Comparison of ENCODE assay signal across 10 cellular contexts in the genomic region with DNA sequence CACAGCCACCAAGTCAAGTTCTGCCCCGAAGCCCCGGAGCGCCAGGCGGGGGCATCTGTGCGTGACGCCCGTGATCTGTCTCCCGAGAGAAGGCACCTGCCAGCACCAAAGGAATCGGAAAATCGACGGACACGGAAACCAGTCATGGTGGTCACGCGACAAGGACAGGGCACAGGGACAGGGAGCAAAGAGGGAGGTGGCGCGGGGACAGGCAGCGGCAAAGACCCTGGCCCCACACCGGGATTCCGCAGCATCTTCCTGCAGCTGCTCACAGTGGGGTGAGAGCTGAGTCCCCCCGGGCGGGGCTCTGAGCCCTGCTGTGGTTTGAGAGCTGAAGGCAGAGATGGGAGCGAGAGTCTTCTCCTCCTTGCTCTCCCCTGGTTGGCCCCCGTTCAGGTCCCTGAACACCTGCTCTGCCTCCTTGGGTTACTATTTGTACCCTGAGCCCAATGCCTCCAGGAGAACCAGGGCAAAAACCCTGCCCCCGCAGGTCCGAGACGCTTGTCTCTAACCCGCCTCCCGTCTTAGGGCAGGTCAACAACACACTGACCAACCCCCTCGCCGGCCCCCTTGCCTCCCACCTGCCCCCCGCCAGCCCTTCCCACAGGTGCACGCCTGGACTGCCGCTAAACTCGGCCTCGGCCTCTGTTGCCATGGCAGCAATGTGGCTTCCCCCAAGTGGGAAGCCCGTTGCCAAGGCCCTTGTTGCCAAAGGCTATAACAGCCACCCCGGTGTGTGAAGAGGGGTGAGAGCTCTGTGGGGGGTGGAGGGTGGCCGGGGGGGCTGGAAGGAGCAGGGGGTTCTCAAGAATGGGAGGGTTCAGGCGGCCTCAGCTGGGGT. TPM values are rescaled to one million over a fixed set of nuclear protein-coding genes. Genes with fewer than 3 reads are reported as not detected.
DNase-seq lines count a peak whose midpoint lies in the region; ATAC-seq and TF ChIP-seq lines count a peak whose summit lies in the region.
"Had no signal": no experiment of that assay in that cellular context is flagged by ENCODE, and none has a peak within 500 bp of the region (broad histone marks: within the 10 kb centered on the region; RNA-seq: fewer than 3 reads in every experiment).

No MANE protein-coding gene starts in this region.

- H3K36me3 ChIP-seq in endodermal cell (ENCODE audit: control insufficient read depth, insufficient read depth, low read length) (no peaks in the 10 kb centered on the region), testis (ENCODE audit: low read depth, missing control alignments) (no peaks in the 10 kb centered on the region)

- no peak overlapping the region for H3K27ac Mint-ChIP-seq in endodermal cell
- H3K27ac Mint-ChIP-seq: memory B cell had no signal

- H3K4me3 ChIP-seq in endodermal cell (ENCODE audit: low read length) (no peak overlapping the region), testis (no peak overlapping the region)

- TF ChIP-seq CTCF in endodermal cell (conservative IDR thresholded peaks at IDR 0.05) (no peak), testis (IDR thresholded peaks at IDR 0.05) (no peak)

- 81 to 88% methylated on average over 27 to 39 of the region's 39 CpGs for WGBS in endodermal cell (ENCODE audit: insufficient coverage in 1 of 2, insufficient read length in 1 of 2), 2 experiments
- WGBS in testis, 2 donors = 68 to 74% methylated on average over 30 to 39 of the region's 39 CpGs

- H3K9ac ChIP-seq in endodermal cell (ENCODE audit: extremely low read depth, low read length, poor library complexity, severe bottlenecking) = no peak overlapping the region
- H3K9ac ChIP-seq: KMS-11 had no signal

- H3K27me3 Mint-ChIP-seq in endodermal cell (ENCODE audit: insufficient read depth) = peaks cover 1% of the 10 kb centered on the region
- H3K27me3 Mint-ChIP-seq: memory B cell had no signal

- intact Hi-C loops in testis (cut with DNase I; ENCODE audit: low total_unique reads) = loop anchor here (10.0 kb wide), 1 partner anchor 61 kb away; no protein-coding TSS in a partner anchor

- peaks cover 4% of the 10 kb centered on the region for H3K4me1 Mint-ChIP-seq in endodermal cell

- peaks cover 9% of the 10 kb centered on the region for H3K36me3 Mint-ChIP-seq in endodermal cell (ENCODE audit: low read depth)

- DNase-seq in NCI-H2227 (lab: John Stamatoyannopoulos, UW; ENCODE audit: unreplicated experiment) = peak; percentile 21
- DNase-seq in NCI-H2227 treated with DMSO at 0.1 percent for 48 hours (lab: John Stamatoyannopoulos, UW) = no peak
- peak; percentile 96 for DNase-seq in NCI-H748 (lab: John Stamatoyannopoulos, UW; ENCODE audit: unreplicated experiment)
- DNase-seq in endodermal cell = peak; percentile 58
- no peak for DNase-seq in testis
- no peak for DNase-seq in OCI-M2 (lab: John Stamatoyannopoulos, UW; ENCODE audit: unreplicated experiment)
- DNase-seq in activated CD4-positive, alpha-beta T cell treated with anti-CD3 and anti-CD28 coated beads, Interleukin-2, amount 50 U/mL, for 48 hours = no peak

- H3K27me3 ChIP-seq in endodermal cell (ENCODE audit: control insufficient read depth, insufficient read depth, low read length, poor library complexity, severe bottlenecking) = no peaks in the 10 kb centered on the region
- H3K27me3 ChIP-seq in testis = no peaks in the 10 kb centered on the region

- peaks cover 7% of the 10 kb centered on the region for H3K9me3 ChIP-seq in endodermal cell (ENCODE audit: control insufficient read depth, low read length)
- no peaks in the 10 kb centered on the region for H3K9me3 ChIP-seq in testis

- H3K4me1 ChIP-seq in endodermal cell (ENCODE audit: control insufficient read depth, insufficient read depth, low read length) (peaks cover 7% of the 10 kb centered on the region), testis (peaks cover 9% of the 10 kb centered on the region)

- H3K9me3 Mint-ChIP-seq in endodermal cell = peaks cover 5% of the 10 kb centered on the region
- H3K9me3 Mint-ChIP-seq: memory B cell had no signal

- H3K4me3 Mint-ChIP-seq in endodermal cell = no peak overlapping the region
- H3K4me3 Mint-ChIP-seq: memory B cell had no signal

- TF ChIP-seq POLR2A in testis (IDR thresholded peaks at IDR 0.05) = no peak

- H3K27ac ChIP-seq in endodermal cell (ENCODE audit: low read depth, low read length) (peak overlapping the region; percentile 47), testis (peak overlapping the region; percentile 10 to 71)
- H3K27ac ChIP-seq: KMS-11 had no signal

- no peak for ATAC-seq in HG03457 (IDR thresholded peaks at IDR 0.05; ENCODE audit: unreplicated experiment)

RNA-seq across cellular contexts. Expression of a gene that starts 56.2 kb away (rescaled TPM):
- 10 to 100 TPM; 51.1 to 58.7 TPM for total RNA-seq in endodermal cell
- polyA plus RNA-seq in endodermal cell (2013, experiment 1 of 2) = 52.8 TPM
- polyA plus RNA-seq in endodermal cell (2013, experiment 2 of 2) = 56.2 TPM
- total RNA-seq in testis = 10 to 100 TPM; 42.1 to 52.7 TPM
- polyA plus RNA-seq in testis (ENCODE audit: insufficient read depth, low read depth, low replicate concordance) = 30.6 TPM

Comparison
In these comparisons a context has a peak if more than half of its experiments do, and no peak if none do; other contexts are left out.
1. DNase-seq: peak in NCI-H2227 (single experiment), NCI-H748 (single experiment) and endodermal cell (single experiment); none in NCI-H2227 treated with DMSO at 0.1 percent for 48 hours (single experiment), testis (single experiment), OCI-M2 (single experiment) and activated CD4-positive, alpha-beta T cell treated with anti-CD3 and anti-CD28 coated beads, Interleukin-2, amount 50 U/mL, for 48 hours (0 of 2).